ENCODE assay signal across 22 cellular contexts in the genomic region with DNA sequence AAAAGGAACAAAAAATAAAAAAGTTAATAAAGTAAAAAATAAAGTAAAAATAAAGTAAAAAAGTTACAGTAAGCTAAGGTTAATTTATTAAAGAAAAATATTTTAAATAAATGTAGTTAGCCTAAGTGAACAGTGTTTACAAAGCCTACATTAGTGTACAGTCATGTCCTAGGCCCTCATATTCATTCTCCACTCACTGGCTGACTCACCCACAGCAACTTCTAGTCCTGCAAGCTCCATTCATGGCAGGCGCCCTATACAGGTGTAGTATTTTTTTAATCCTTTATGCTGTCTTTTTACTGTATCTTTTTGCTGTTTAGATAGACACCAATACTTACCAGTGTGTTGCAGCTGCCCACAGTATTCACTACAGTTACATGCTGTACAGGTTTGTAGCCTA. TPM values are rescaled to one million over a fixed set of nuclear protein-coding genes. Genes with fewer than 3 reads are reported as not detected.
DNase-seq lines count a peak whose midpoint lies in the region; ATAC-seq and TF ChIP-seq lines count a peak whose summit lies in the region.
"Had no signal": no experiment of that assay in that cellular context is flagged by ENCODE, and none has a peak within 500 bp of the region (broad histone marks: within the 10 kb centered on the region; RNA-seq: fewer than 3 reads in every experiment).

No MANE protein-coding gene starts in this region.

- intact Hi-C loops in adrenal gland (cut with DNase I) (no loop called here), left cardiac atrium (cut with DNase I) (no loop called here)

- H3K27me3 ChIP-seq in SK-N-SH (ENCODE audit: insufficient read depth) (no peaks in the 10 kb centered on the region), adrenal gland (no peaks in the 10 kb centered on the region)
- H3K27me3 ChIP-seq: esophagus muscularis mucosa had no signal

- H3K4me1 ChIP-seq in SK-N-SH (ENCODE audit: control insufficient read depth in 1 of 2, insufficient read depth in 2 of 2, low read depth in 1 of 2, low read length in 1 of 2) (no peaks in the 10 kb centered on the region), adrenal gland (replicated peaks in 1 of 2) (peaks cover 9 to 17% of the 10 kb centered on the region in 2 donors)

- TF ChIP-seq EP300 in SK-N-SH (IDR thresholded peaks at IDR 0.05; ENCODE audit: borderline replicate concordance in 1 of 2, low read depth in 1 of 2, low read length in 1 of 2) = no peak

- in situ Hi-C loops in GM13976 (cut with MboI; ENCODE audit: low sequenced_read_pairs, unreplicated experiment) = no loop called here

- WGBS in SK-N-SH (ENCODE audit: low lambda C conversion rate) = 78% methylated on average over 1 of the region's 1 CpG
- WGBS in adrenal gland, 4 donors = 81 to 86% (median 83%) methylated on average over 1 of the region's 1 CpG

- peaks cover 3% of the 10 kb centered on the region for H3F3A ChIP-seq in SK-N-SH (replicated peaks; ENCODE audit: insufficient read depth)

- no peak for DNase-seq in activated CD4-positive, CD25-positive, alpha-beta regulatory T cell treated with anti-CD3 and anti-CD28 coated beads, Interleukin-2, amount 50 U/mL, for 72 hours
- DNase-seq in SK-N-SH = no peak
- peak; percentile 36 for DNase-seq in epithelial cell of prostate (ENCODE audit: low read depth, low spot score)
- DNase-seq in renal cortical epithelial cell (ENCODE audit: low read depth) = peak; percentile 40
- no peak for DNase-seq in adrenal gland
- DNase-seq in left cardiac atrium = no peak
- no peak for DNase-seq in GM13976 (ENCODE audit: low spot score)
- DNase-seq: activated CD4-positive, alpha-beta T cell treated with anti-CD3 and anti-CD28 coated beads, Interleukin-2, amount 10 ng/mL, durations not matched to agents 24 days and 14 days; activated CD8-positive, alpha-beta memory T cell treated with anti-CD3 and anti-CD28 coated beads, Interleukin-2, amount 50 U/mL, for 4 hours; activated effector memory CD4-positive, alpha-beta T cell treated with anti-CD3 and anti-CD28 coated beads, Interleukin-2, amount 50 U/mL, for 16 hours; anterior cingulate cortex; DMS79 treated with DMSO at 0.1 percent for 48 hours; H9; NCI-H1436 treated with DMSO at 0.1 percent for 48 hours; NCI-H524 treated with DMSO at 0.1 percent for 48 hours; nucleus accumbens; retina; stimulated activated CD4-positive, alpha-beta T cell treated with anti-CD3 and anti-CD28 coated beads, Interleukin-12 subunit alpha, Interleukin-12 subunit beta, amount 100 ng/mL, for 4 hours had no signal

- no peak overlapping the region for H3K4me3 ChIP-seq in SK-N-SH (ENCODE audit: low read depth in 2 of 2, low read length in 1 of 2)
- no peak overlapping the region for H3K4me3 ChIP-seq in adrenal gland
- H3K4me3 ChIP-seq: esophagus muscularis mucosa had no signal

- CTCF ChIA-PET in SK-N-SH (lab: Yijun Ruan, JAX) = interaction anchor here (0.7 to 1.1 kb wide), 3 partner anchors 10 to 283 kb away, joined by 3 read pairs; no protein-coding TSS in a partner anchor

- TF ChIP-seq POLR2A in adrenal gland (IDR thresholded peaks at IDR 0.05) = no peak

- ATAC-seq in activated CD4-positive, CD25-positive, alpha-beta regulatory T cell treated with anti-CD3 and anti-CD28 coated beads, Interleukin-2, amount 50 U/mL, for 24 hours = peak; percentile 70 to 74
- no peak for ATAC-seq in left cardiac atrium

- TF ChIP-seq CTCF in SK-N-SH (IDR thresholded peaks at IDR 0.05) = no peak
- TF ChIP-seq CTCF in adrenal gland (IDR thresholded peaks at IDR 0.05) = no peak
- TF ChIP-seq CTCF in GM13976 (IDR thresholded peaks at IDR 0.05; ENCODE audit: borderline replicate concordance, control extremely low read depth, extremely low read depth, insufficient read depth, missing control alignments) = no peak

- H3K9me3 ChIP-seq in SK-N-SH (no peaks in the 10 kb centered on the region), adrenal gland (replicated peaks in 1 of 3) (no peaks in the 10 kb centered on the region)
- H3K9me3 ChIP-seq: esophagus muscularis mucosa had no signal

- peaks cover 40% of the 10 kb centered on the region for H4K20me1 ChIP-seq in SK-N-SH (ENCODE audit: insufficient read depth)

- H3K9me2 ChIP-seq in SK-N-SH = no peaks in the 10 kb centered on the region

- H3K36me3 ChIP-seq in SK-N-SH (replicated peaks in 1 of 2; ENCODE audit: control insufficient read depth in 1 of 2, insufficient read depth in 2 of 2, low read length in 1 of 2) (peaks cover 66 to 77% of the 10 kb centered on the region in 2 experiments), adrenal gland (replicated peaks in 1 of 2) (peaks cover 0 to 81% of the 10 kb centered on the region in 2 donors)

- H2AFZ ChIP-seq in SK-N-SH (ENCODE audit: low read depth) = no peak overlapping the region

- no peak overlapping the region for H3K4me2 ChIP-seq in SK-N-SH

- H3K27ac ChIP-seq in SK-N-SH (ENCODE audit: low read depth in 2 of 2, low read length in 1 of 2) = no peak overlapping the region
- peak overlapping the region; percentile 6 for H3K27ac ChIP-seq in epithelial cell of prostate
- H3K27ac ChIP-seq in adrenal gland = no peak overlapping the region
- H3K27ac ChIP-seq: 22Rv1, esophagus muscularis mucosa had no signal

- no peak overlapping the region for H3K9ac ChIP-seq in SK-N-SH

- POLR2A ChIA-PET in SK-N-SH (lab: Yijun Ruan, JAX) = no interaction called here

- TF ChIP-seq RAD21 in SK-N-SH (IDR thresholded peaks at IDR 0.05; ENCODE audit: low read length) = no peak

- peaks cover 55% of the 10 kb centered on the region for H3K79me2 ChIP-seq in SK-N-SH (ENCODE audit: insufficient read depth)

TF ChIP-seq in SK-N-SH, 30 proteins besides CTCF, POLR2A, EP300 and RAD21:
- no peak for TF ChIP-seq FOXM1 (IDR thresholded peaks at IDR 0.05; ENCODE audit: low read depth)
- TF ChIP-seq, protein P1, sequence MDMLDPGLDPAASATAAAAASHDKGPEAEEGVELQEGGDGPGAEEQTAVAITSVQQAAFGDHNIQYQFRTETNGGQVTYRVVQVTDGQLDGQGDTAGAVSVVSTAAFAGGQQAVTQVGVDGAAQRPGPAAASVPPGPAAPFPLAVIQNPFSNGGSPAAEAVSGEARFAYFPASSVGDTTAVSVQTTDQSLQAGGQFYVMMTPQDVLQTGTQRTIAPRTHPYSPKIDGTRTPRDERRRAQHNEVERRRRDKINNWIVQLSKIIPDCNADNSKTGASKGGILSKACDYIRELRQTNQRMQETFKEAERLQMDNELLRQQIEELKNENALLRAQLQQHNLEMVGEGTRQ (IDR thresholded peaks at IDR 0.05; ENCODE audit: borderline replicate concordance, low read depth, low read length) = no peak
- TF ChIP-seq, protein P2, sequence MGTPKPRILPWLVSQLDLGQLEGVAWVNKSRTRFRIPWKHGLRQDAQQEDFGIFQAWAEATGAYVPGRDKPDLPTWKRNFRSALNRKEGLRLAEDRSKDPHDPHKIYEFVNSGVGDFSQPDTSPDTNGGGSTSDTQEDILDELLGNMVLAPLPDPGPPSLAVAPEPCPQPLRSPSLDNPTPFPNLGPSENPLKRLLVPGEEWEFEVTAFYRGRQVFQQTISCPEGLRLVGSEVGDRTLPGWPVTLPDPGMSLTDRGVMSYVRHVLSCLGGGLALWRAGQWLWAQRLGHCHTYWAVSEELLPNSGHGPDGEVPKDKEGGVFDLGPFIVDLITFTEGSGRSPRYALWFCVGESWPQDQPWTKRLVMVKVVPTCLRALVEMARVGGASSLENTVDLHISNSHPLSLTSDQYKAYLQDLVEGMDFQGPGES (IDR thresholded peaks at IDR 0.05; ENCODE audit: low read depth, low read length) = no peak
- TF ChIP-seq FOSL2 (IDR thresholded peaks at IDR 0.05; ENCODE audit: borderline replicate concordance, low read depth) = peak; percentile 25; the same call in 1 of the 2 replicates
- TF ChIP-seq JUND (IDR thresholded peaks at IDR 0.05) = peak; percentile 19; the same call in 1 of the 2 replicates
- TF ChIP-seq MEF2A (IDR thresholded peaks at IDR 0.05; ENCODE audit: borderline replicate concordance, low read depth) = no peak
- TF ChIP-seq SIN3A (IDR thresholded peaks at IDR 0.05; ENCODE audit: borderline replicate concordance, low read depth, low read length) = no peak
- TF ChIP-seq SMC3 (IDR thresholded peaks at IDR 0.05; ENCODE audit: low read depth, low read length) = no peak
- TF ChIP-seq MXI1 (IDR thresholded peaks at IDR 0.05; ENCODE audit: low read depth, low read length) = no peak
TF ChIP-seq in SK-N-SH: peak in this region for 2.

RNA-seq across cellular contexts. Expression of a gene that starts 12.4 kb away (rescaled TPM):
- polyA plus RNA-seq in SK-N-SH (2012; rRNA removed) = 61.1 and 87.9 TPM in 2 replicates
- 41.4 and 50.1 TPM in 2 replicates for polyA plus RNA-seq in SK-N-SH (2012; cell fraction: cytosol; rRNA removed)
- 127 and 151 TPM in 2 replicates for polyA plus RNA-seq in SK-N-SH (2012; cell fraction: nucleus; rRNA removed)
- 69.3 and 142 TPM in 2 replicates for total RNA-seq in renal cortical epithelial cell
- 100 to 1,000 TPM; 100 to 160 (median 127) TPM for total RNA-seq in adrenal gland
- polyA plus RNA-seq in adrenal gland = 100 to 1,000 TPM in 1 of 3 donors, 10 to 100 TPM in 2; 18.5 to 123 (median 30.0) TPM
- 10 to 100 TPM; 70.1 to 80.1 TPM for total RNA-seq in left cardiac atrium

RNA-seq across cellular contexts. Expression of a gene that starts 28.0 kb away (rescaled TPM):
- polyA plus RNA-seq in SK-N-SH (2012; rRNA removed) = 0.64 and 0.93 TPM in 2 replicates
- polyA plus RNA-seq in SK-N-SH (2012; cell fraction: cytosol; rRNA removed) = 0.68 and 1.2 TPM in 2 replicates
- polyA plus RNA-seq in SK-N-SH (2012; cell fraction: nucleus; rRNA removed) = 0.76 and 0.85 TPM in 2 replicates
- 0.17 and 0.55 TPM in 2 replicates for total RNA-seq in renal cortical epithelial cell
- total RNA-seq in adrenal gland = 1 to 10 TPM in 3 of 8 donors, under 1 TPM in 5; 0.06 to 2.2 (median 0.51) TPM
- 1 to 10 TPM in 2 of 3 donors, under 1 TPM in 1; 0.37 to 1.9 (median 1.6) TPM for polyA plus RNA-seq in adrenal gland
- total RNA-seq in left cardiac atrium = under 1 TPM in 1 of 2 donors, not detected in 1; 0.05 TPM
- total RNA-seq: subcutaneous adipose tissue had no signal

RNA-seq across cellular contexts. Expression of a gene that starts 37.2 kb away (rescaled TPM):
- polyA plus RNA-seq in SK-N-SH (2012; rRNA removed) (12.5 and 15.2 TPM in 2 replicates), adrenal gland (10 to 100 TPM; 31.1 to 83.8 (median 33.2) TPM)
- polyA plus RNA-seq in SK-N-SH (2012; cell fraction: cytosol; rRNA removed) = 21.4 and 26.0 TPM in 2 replicates
- 11.6 and 19.2 TPM in 2 replicates for polyA plus RNA-seq in SK-N-SH (2012; cell fraction: nucleus; rRNA removed)
- total RNA-seq in renal cortical epithelial cell (19.1 and 41.2 TPM in 2 replicates), adrenal gland (100 to 1,000 TPM in 2 of 8 donors, 10 to 100 TPM in 6; 15.7 to 102 (median 54.2) TPM), left cardiac atrium (10 to 100 TPM; 45.8 to 57.9 TPM)

Comparison
In these comparisons a context has a peak if more than half of its experiments do, and no peak if none do; other contexts are left out.
1. ATAC-seq: peak in activated CD4-positive, CD25-positive, alpha-beta regulatory T cell treated with anti-CD3 and anti-CD28 coated beads, Interleukin-2, amount 50 U/mL, for 24 hours (2 of 2); none in left cardiac atrium (0 of 2).
2. DNase-seq: peak in epithelial cell of prostate (single experiment) and renal cortical epithelial cell (single experiment); none in activated CD4-positive, CD25-positive, alpha-beta regulatory T cell treated with anti-CD3 and anti-CD28 coated beads, Interleukin-2, amount 50 U/mL, for 72 hours (single experiment), SK-N-SH (single experiment), adrenal gland (0 of 7), left cardiac atrium (single experiment) and GM13976 (single experiment).